Comparison of ENCODE assay signal across 2 cellular contexts in genomic region chr12:113815031-113815430, GRCh38.
TF ChIP-seq lines count a peak whose summit lies in the region.

No MANE protein-coding gene starts in this region.

TF ChIP-seq in HCT116, 20 proteins besides CTCF, POLR2A, EP300 and RAD21:
- no peak for TF ChIP-seq ELF1 (IDR thresholded peaks at IDR 0.05; ENCODE audit: borderline replicate concordance, low read depth)
- TF ChIP-seq POLR2AphosphoS5 (IDR thresholded peaks at IDR 0.05; ENCODE audit: low read depth, low read length): no peak
- TF ChIP-seq, protein P1, sequence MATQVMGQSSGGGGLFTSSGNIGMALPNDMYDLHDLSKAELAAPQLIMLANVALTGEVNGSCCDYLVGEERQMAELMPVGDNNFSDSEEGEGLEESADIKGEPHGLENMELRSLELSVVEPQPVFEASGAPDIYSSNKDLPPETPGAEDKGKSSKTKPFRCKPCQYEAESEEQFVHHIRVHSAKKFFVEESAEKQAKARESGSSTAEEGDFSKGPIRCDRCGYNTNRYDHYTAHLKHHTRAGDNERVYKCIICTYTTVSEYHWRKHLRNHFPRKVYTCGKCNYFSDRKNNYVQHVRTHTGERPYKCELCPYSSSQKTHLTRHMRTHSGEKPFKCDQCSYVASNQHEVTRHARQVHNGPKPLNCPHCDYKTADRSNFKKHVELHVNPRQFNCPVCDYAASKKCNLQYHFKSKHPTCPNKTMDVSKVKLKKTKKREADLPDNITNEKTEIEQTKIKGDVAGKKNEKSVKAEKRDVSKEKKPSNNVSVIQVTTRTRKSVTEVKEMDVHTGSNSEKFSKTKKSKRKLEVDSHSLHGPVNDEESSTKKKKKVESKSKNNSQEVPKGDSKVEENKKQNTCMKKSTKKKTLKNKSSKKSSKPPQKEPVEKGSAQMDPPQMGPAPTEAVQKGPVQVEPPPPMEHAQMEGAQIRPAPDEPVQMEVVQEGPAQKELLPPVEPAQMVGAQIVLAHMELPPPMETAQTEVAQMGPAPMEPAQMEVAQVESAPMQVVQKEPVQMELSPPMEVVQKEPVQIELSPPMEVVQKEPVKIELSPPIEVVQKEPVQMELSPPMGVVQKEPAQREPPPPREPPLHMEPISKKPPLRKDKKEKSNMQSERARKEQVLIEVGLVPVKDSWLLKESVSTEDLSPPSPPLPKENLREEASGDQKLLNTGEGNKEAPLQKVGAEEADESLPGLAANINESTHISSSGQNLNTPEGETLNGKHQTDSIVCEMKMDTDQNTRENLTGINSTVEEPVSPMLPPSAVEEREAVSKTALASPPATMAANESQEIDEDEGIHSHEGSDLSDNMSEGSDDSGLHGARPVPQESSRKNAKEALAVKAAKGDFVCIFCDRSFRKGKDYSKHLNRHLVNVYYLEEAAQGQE (IDR thresholded peaks at IDR 0.05; ENCODE audit: low read depth): no peak
- no peak for TF ChIP-seq SP1 (IDR thresholded peaks at IDR 0.05; ENCODE audit: low read depth)
- TF ChIP-seq CEBPB (IDR thresholded peaks at IDR 0.05; ENCODE audit: low read depth): no peak
- TF ChIP-seq EZH2 (IDR thresholded peaks at IDR 0.05): no peak
- TF ChIP-seq EGR1 (IDR thresholded peaks at IDR 0.05; ENCODE audit: low read depth): no peak
- no peak for TF ChIP-seq SRF (IDR thresholded peaks at IDR 0.05; ENCODE audit: low read depth)
- no peak for TF ChIP-seq TCF7L2 (IDR thresholded peaks at IDR 0.05; ENCODE audit: borderline replicate concordance, extremely low read depth, insufficient read depth, insufficient read length)
- TF ChIP-seq, protein P2, sequence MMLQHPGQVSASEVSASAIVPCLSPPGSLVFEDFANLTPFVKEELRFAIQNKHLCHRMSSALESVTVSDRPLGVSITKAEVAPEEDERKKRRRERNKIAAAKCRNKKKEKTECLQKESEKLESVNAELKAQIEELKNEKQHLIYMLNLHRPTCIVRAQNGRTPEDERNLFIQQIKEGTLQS (IDR thresholded peaks at IDR 0.05): no peak
- no peak for TF ChIP-seq ZBTB33 (IDR thresholded peaks at IDR 0.05; ENCODE audit: extremely low read depth, insufficient replicate concordance, low read length)
- TF ChIP-seq SIN3A (IDR thresholded peaks at IDR 0.05; ENCODE audit: low read depth): no peak
- no peak for TF ChIP-seq JUND (IDR thresholded peaks at IDR 0.05)
- no peak for TF ChIP-seq ZFX (IDR thresholded peaks at IDR 0.05)
- TF ChIP-seq CBX3 (IDR thresholded peaks at IDR 0.05; ENCODE audit: low read depth): no peak

TF ChIP-seq in H1, 55 proteins besides CTCF, POLR2A, EP300 and RAD21:
- TF ChIP-seq CTBP2 (IDR thresholded peaks at IDR 0.05; ENCODE audit: borderline replicate concordance, insufficient read depth, insufficient read length, low read length) (no peak), SP1 (IDR thresholded peaks at IDR 0.05; ENCODE audit: low read depth, low read length) (no peak)
TF ChIP-seq in H1: peak in this region for 0.
